Comparison of ENCODE assay signal across 12 cellular contexts in genomic region chr1:210796421-210796820, GRCh38.
"Had no signal": no experiment of that assay in that cellular context is flagged by ENCODE, and none has a peak within 500 bp of the region (broad histone marks: within the 10 kb centered on the region; RNA-seq: fewer than 3 reads in every experiment).

No MANE protein-coding gene starts in this region.

- DNase-seq: effector CD8-positive, alpha-beta T cell; foreskin melanocyte; heart left ventricle; mammary epithelial cell; naive thymus-derived CD4-positive, alpha-beta T cell; nephron progenitor cell; sigmoid colon; stimulated activated CD4-positive, alpha-beta T cell treated with anti-CD3 and anti-CD28 coated beads, Interleukin-2, amount 100 ng/mL, for 24 hours; stimulated activated CD4-positive, alpha-beta T cell treated with anti-CD3 and anti-CD28 coated beads, Interleukin-4, amount 100 ng/mL, for 4 hours; stimulated activated naive B cell treated with anti-CD40 and anti-IgM and Interleukin-4, amounts not matched to agents 10 μg/mL and 1 μg/mL and 100 μg/mL, for 72 hours; stimulated activated naive CD8-positive, alpha-beta T cell treated with anti-CD3 and anti-CD28 coated beads, Interleukin-15, amount 100 ng/mL, for 72 hours; transverse colon had no signal
